Comparison of ENCODE assay signal across 12 cellular contexts in genomic region chr17:27810211-27810901, GRCh38.
A peak's percentile ranks its signal among the peaks of the same experiment; 100 is the strongest.
DNase-seq lines count a peak whose midpoint lies in the region; ATAC-seq lines count a peak whose summit lies in the region.
"Had no signal": no experiment of that assay in that cellular context is flagged by ENCODE, and none has a peak within 500 bp of the region (broad histone marks: within the 10 kb centered on the region; RNA-seq: fewer than 3 reads in every experiment).

No MANE protein-coding gene starts in this region.

- no peaks in the 10 kb centered on the region for H3K36me3 ChIP-seq in ACC112 (ENCODE audit: insufficient read depth, low read length)

- H3K36me3 Mint-ChIP-seq in activated naive CD4-positive, alpha-beta T cell treated with anti-CD3 and anti-CD28 coated beads, Interleukin-2, amount 10 ng/mL, durations not matched to agents 7 days and 5 days = no peaks in the 10 kb centered on the region
- H3K36me3 Mint-ChIP-seq: T-cell had no signal

- no peaks in the 10 kb centered on the region for H3K27me3 Mint-ChIP-seq in activated naive CD4-positive, alpha-beta T cell treated with anti-CD3 and anti-CD28 coated beads, Interleukin-2, amount 10 ng/mL, durations not matched to agents 7 days and 5 days
- H3K27me3 Mint-ChIP-seq: T-cell had no signal

- ATAC-seq in GM18868 (IDR thresholded peaks at IDR 0.05; ENCODE audit: unreplicated experiment) = peak; percentile 45
- peak; percentile 42 for ATAC-seq in HG03097 (IDR thresholded peaks at IDR 0.05; ENCODE audit: low FRiP score, unreplicated experiment)
- no peak for ATAC-seq in HG02840 (IDR thresholded peaks at IDR 0.05; ENCODE audit: low FRiP score, unreplicated experiment)
- ATAC-seq: T-cell had no signal

- no peak overlapping the region for H3K4me3 Mint-ChIP-seq in activated naive CD4-positive, alpha-beta T cell treated with anti-CD3 and anti-CD28 coated beads, Interleukin-2, amount 10 ng/mL, durations not matched to agents 7 days and 5 days
- H3K4me3 Mint-ChIP-seq: T-cell had no signal

- peaks cover 2% of the 10 kb centered on the region; the same call in 1 of the 2 replicates for H3K27me3 ChIP-seq in ACC112 (ENCODE audit: insufficient read depth, low read length)

- no peak overlapping the region for H3K27ac ChIP-seq in ACC112 (ENCODE audit: low read depth, low read length)
- H3K27ac ChIP-seq: parathyroid adenoma had no signal

- peaks cover 18% of the 10 kb centered on the region for H3K4me1 ChIP-seq in ACC112 (ENCODE audit: control insufficient read depth, insufficient read depth, low read length, unreplicated experiment)
- H3K4me1 ChIP-seq: parathyroid adenoma had no signal

- peaks cover 55% of the 10 kb centered on the region for H3K4me1 Mint-ChIP-seq in activated naive CD4-positive, alpha-beta T cell treated with anti-CD3 and anti-CD28 coated beads, Interleukin-2, amount 10 ng/mL, durations not matched to agents 7 days and 5 days

- peak; percentile 58 for DNase-seq in activated naive CD4-positive, alpha-beta T cell treated with anti-CD3 and anti-CD28 coated beads, Interleukin-2, amount 10 ng/mL, durations not matched to agents 7 days and 5 days
- DNase-seq in SKM-1 treated with dmso at 0.1 percent for 144 hours (lab: John Stamatoyannopoulos, UW; ENCODE audit: unreplicated experiment) (no peak), NCI-H2029 treated with DMSO at 0.1 percent for 48 hours (lab: John Stamatoyannopoulos, UW) (no peak), COR-L47 (lab: John Stamatoyannopoulos, UW) (no peak)
- DNase-seq: C1 segment of cervical spinal cord, hypothalamus, T-cell had no signal

- H2AFZ ChIP-seq in ACC112 (ENCODE audit: low read length, unreplicated experiment) = peak overlapping the region; percentile 49
- H2AFZ ChIP-seq: parathyroid adenoma had no signal

- peak overlapping the region; percentile 88 for H3K27ac Mint-ChIP-seq in activated naive CD4-positive, alpha-beta T cell treated with anti-CD3 and anti-CD28 coated beads, Interleukin-2, amount 10 ng/mL, durations not matched to agents 7 days and 5 days

- CTCF ChIA-PET in activated naive CD4-positive, alpha-beta T cell treated with anti-CD3 and anti-CD28 coated beads, Interleukin-2, amount 10 ng/mL, durations not matched to agents 7 days and 5 days (lab: Charles Lee) = interaction anchor here (1.2 to 2.8 kb wide), 2 partner anchors 54 to 69 kb away, joined by 3 to 12 read pairs; no protein-coding TSS in a partner anchor

- H3K79me2 ChIP-seq in ACC112 (ENCODE audit: control insufficient read depth, insufficient read depth, low read length, unreplicated experiment) = no peaks in the 10 kb centered on the region
- H3K79me2 ChIP-seq: parathyroid adenoma had no signal

- no peaks in the 10 kb centered on the region for H3K9me3 Mint-ChIP-seq in activated naive CD4-positive, alpha-beta T cell treated with anti-CD3 and anti-CD28 coated beads, Interleukin-2, amount 10 ng/mL, durations not matched to agents 7 days and 5 days
- H3K9me3 Mint-ChIP-seq: T-cell had no signal

- no peak overlapping the region for H3K4me3 ChIP-seq in ACC112 (ENCODE audit: low read depth, low read length)
